ENCODE assay signal across 9 cellular contexts in genomic region chr2:200380833-200381542, GRCh38.
A peak's percentile ranks its signal among the peaks of the same experiment; 100 is the strongest.
DNase-seq lines count a peak whose midpoint lies in the region; ATAC-seq and TF ChIP-seq lines count a peak whose summit lies in the region.
"Had no signal": no experiment of that assay in that cellular context is flagged by ENCODE, and none has a peak within 500 bp of the region (broad histone marks: within the 10 kb centered on the region; RNA-seq: fewer than 3 reads in every experiment).

No MANE protein-coding gene starts in this region.

- peak overlapping the region; percentile 29 for H3K27ac ChIP-seq in CD4-positive, CD25-positive, alpha-beta regulatory T cell (ENCODE audit: insufficient read depth, low read length, poor library complexity, severe bottlenecking)
- no peak overlapping the region for H3K27ac ChIP-seq in right atrium auricular region

- H3K4me3 Mint-ChIP-seq in CD4-positive, CD25-positive, alpha-beta regulatory T cell = peak overlapping the region; percentile 17 to 89 (median 56)
- no peak overlapping the region for H3K4me3 Mint-ChIP-seq in T-helper 17 cell

- no peaks in the 10 kb centered on the region for H3K9me3 ChIP-seq in CD4-positive, CD25-positive, alpha-beta regulatory T cell (ENCODE audit: control insufficient read depth in 2 of 2, low read length in 2 of 2)
- H3K9me3 ChIP-seq in T-helper 17 cell (ENCODE audit: control insufficient read depth, low read length, poor library complexity, severe bottlenecking) = no peaks in the 10 kb centered on the region
- H3K9me3 ChIP-seq in right atrium auricular region = no peaks in the 10 kb centered on the region

- H3K27me3 ChIP-seq in CD4-positive, CD25-positive, alpha-beta regulatory T cell (ENCODE audit: control insufficient read depth, insufficient read depth, low read length) = no peaks in the 10 kb centered on the region
- H3K27me3 ChIP-seq in right atrium auricular region = no peaks in the 10 kb centered on the region

- H3K9me3 Mint-ChIP-seq in CD4-positive, CD25-positive, alpha-beta regulatory T cell = no peaks in the 10 kb centered on the region

- H3K36me3 ChIP-seq in CD4-positive, CD25-positive, alpha-beta regulatory T cell (ENCODE audit: control insufficient read depth, insufficient read depth, low read length) = peaks cover 3% of the 10 kb centered on the region
- H3K36me3 ChIP-seq in right atrium auricular region = no peaks in the 10 kb centered on the region

- peak overlapping the region; percentile 70 for H3K4me3 ChIP-seq in CD4-positive, CD25-positive, alpha-beta regulatory T cell (ENCODE audit: low read depth, low read length)
- H3K4me3 ChIP-seq in right atrium auricular region = no peak overlapping the region

- no peaks in the 10 kb centered on the region for H3K27me3 Mint-ChIP-seq in CD4-positive, CD25-positive, alpha-beta regulatory T cell
- H3K27me3 Mint-ChIP-seq in T-helper 17 cell = no peaks in the 10 kb centered on the region

- H3K27ac Mint-ChIP-seq in CD4-positive, CD25-positive, alpha-beta regulatory T cell = peak overlapping the region; percentile 81 to 91 (median 88)
- peak overlapping the region; percentile 60 for H3K27ac Mint-ChIP-seq in T-helper 17 cell

- H3K4me1 Mint-ChIP-seq in CD4-positive, CD25-positive, alpha-beta regulatory T cell = peaks cover 33 to 78% (median 60%) of the 10 kb centered on the region in 4 donors
- peaks cover 16% of the 10 kb centered on the region for H3K4me1 Mint-ChIP-seq in T-helper 17 cell

- TF ChIP-seq CTCF in right atrium auricular region (IDR thresholded peaks at IDR 0.05) = no peak

- no peak for ATAC-seq in CD4-positive, CD25-positive, alpha-beta regulatory T cell (ENCODE audit: low read depth in 2 of 2)
- ATAC-seq in T-helper 17 cell = no peak
- no peak for ATAC-seq in HG03469 (IDR thresholded peaks at IDR 0.05; ENCODE audit: unreplicated experiment)
- no peak for ATAC-seq in GM19328 (IDR thresholded peaks at IDR 0.05; ENCODE audit: unreplicated experiment)
- ATAC-seq: left colon had no signal

- no peak for DNase-seq in CD4-positive, CD25-positive, alpha-beta regulatory T cell
- DNase-seq in HCEC 1CT (peak; percentile 73), T-helper 17 cell (no peak), kidney glomerular epithelial cell (lab: John Stamatoyannopoulos, UW) (peak; percentile 53), right atrium auricular region (ENCODE audit: low spot score) (no peak), mucosa of gallbladder (ENCODE audit: low spot score) (no peak)
- DNase-seq: left colon had no signal

- H3K4me1 ChIP-seq in CD4-positive, CD25-positive, alpha-beta regulatory T cell (ENCODE audit: control insufficient read depth, insufficient read depth, low read length, poor library complexity, severe bottlenecking) = peaks cover 58% of the 10 kb centered on the region
- peaks cover 0 to 68% of the 10 kb centered on the region in 2 donors for H3K4me1 ChIP-seq in right atrium auricular region

- no peaks in the 10 kb centered on the region for H3K36me3 Mint-ChIP-seq in CD4-positive, CD25-positive, alpha-beta regulatory T cell
- no peaks in the 10 kb centered on the region for H3K36me3 Mint-ChIP-seq in T-helper 17 cell (ENCODE audit: low read depth)

Comparison
In these comparisons a context has a peak if more than half of its experiments do, and no peak if none do; other contexts are left out.
1. DNase-seq: peak in HCEC 1CT (single experiment) and kidney glomerular epithelial cell (single experiment); none in CD4-positive, CD25-positive, alpha-beta regulatory T cell (0 of 3), T-helper 17 cell (0 of 3), right atrium auricular region (single experiment) and mucosa of gallbladder (single experiment).